Comparison of ENCODE assay signal across 7 cellular contexts in the genomic region with DNA sequence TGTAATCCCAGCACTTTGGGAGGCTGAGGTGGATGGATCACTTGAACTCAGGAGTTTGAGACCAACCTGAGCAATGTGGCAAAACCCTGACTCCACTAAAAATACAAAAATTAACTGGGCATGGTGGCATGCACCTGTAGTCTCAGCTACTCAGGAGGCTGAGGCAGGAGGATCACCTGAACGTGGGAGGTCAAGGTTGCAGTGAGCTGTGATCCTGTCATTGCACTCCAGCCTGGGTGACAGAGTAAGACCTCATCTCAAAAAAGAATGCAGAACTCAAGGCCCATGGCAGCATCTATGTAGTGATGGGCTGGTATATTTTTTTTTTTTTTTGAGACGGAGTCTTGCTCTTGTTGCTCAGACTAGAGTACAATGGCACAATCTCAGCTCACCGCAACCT.
DNase-seq lines count a peak whose midpoint lies in the region; ATAC-seq and TF ChIP-seq lines count a peak whose summit lies in the region.
"Not testable (repeated sequence)": the region's sequence is repeated elsewhere in the genome, so short reads cannot be mapped to it uniquely, and the experiment has no call there.

No MANE protein-coding gene starts in this region.

- H3K4me3 Mint-ChIP-seq in endodermal cell = not testable (repeated sequence)

- peak overlapping the region; percentile 47; the same call in 1 of the 2 replicates for H3K4ac ChIP-seq in IMR-90 (ENCODE audit: low read depth, low read length)

- not testable (repeated sequence) for H3K27me3 ChIP-seq in IMR-90 (ENCODE audit: control insufficient read depth, insufficient read depth, low read length); colonic mucosa; endodermal cell (ENCODE audit: control insufficient read depth, insufficient read depth, low read length, poor library complexity, severe bottlenecking); mucosa of rectum (ENCODE audit: control insufficient read depth in 2 of 2, insufficient read depth in 2 of 2, low read length in 2 of 2); rectal smooth muscle tissue (ENCODE audit: control insufficient read depth, insufficient read depth, low read length); transverse colon

- H3K9me3 ChIP-seq in IMR-90 (ENCODE audit: control insufficient read depth, insufficient read depth, low read length); colonic mucosa; endodermal cell (ENCODE audit: control insufficient read depth, low read length); mucosa of rectum (ENCODE audit: control insufficient read depth in 2 of 2, low read length in 2 of 2); transverse colon: not testable (repeated sequence)

- not testable (repeated sequence) for H3K23ac ChIP-seq in IMR-90 (ENCODE audit: low read depth, low read length)

- peak overlapping the region; percentile 91 for H2BK20ac ChIP-seq in IMR-90 (ENCODE audit: low read depth, low read length)

- H2BK5ac ChIP-seq in IMR-90 (ENCODE audit: low read depth, low read length, poor library complexity, severe bottlenecking) = not testable (repeated sequence)

- not testable (repeated sequence) for H3K4me2 ChIP-seq in IMR-90 (ENCODE audit: low read depth, low read length)

- H3K9ac ChIP-seq in IMR-90 (ENCODE audit: low read depth, low read length); colonic mucosa (ENCODE audit: low read depth in 2 of 2, low read length in 2 of 2); endodermal cell (ENCODE audit: extremely low read depth, low read length, poor library complexity, severe bottlenecking); mucosa of rectum (ENCODE audit: low read depth in 1 of 2, low read length in 2 of 2); rectal smooth muscle tissue (ENCODE audit: low read length): not testable (repeated sequence)

- H3K27me3 Mint-ChIP-seq in endodermal cell (ENCODE audit: insufficient read depth) = not testable (repeated sequence)

- peak overlapping the region; percentile 63; the same call in 1 of the 3 replicates for H2BK15ac ChIP-seq in IMR-90 (ENCODE audit: low read depth, low read length)

- peak overlapping the region; percentile 46; the same call in 1 of the 2 replicates for H2AK5ac ChIP-seq in IMR-90 (ENCODE audit: low read depth, low read length)

- H2AK9ac ChIP-seq in IMR-90 (replicated peaks; ENCODE audit: low read depth, low read length, poor library complexity) = not testable (repeated sequence)

- H4K20me1 ChIP-seq in IMR-90 (ENCODE audit: insufficient read depth, low read length) = not testable (repeated sequence)

- DNase-seq in IMR-90, colonic mucosa, transverse colon: not testable (repeated sequence)
- peak; percentile 15 for DNase-seq in endodermal cell
- peak; percentile 22 for DNase-seq in left lobe of liver (ENCODE audit: low spot score)

- H3K4me1 Mint-ChIP-seq in endodermal cell = not testable (repeated sequence)

- not testable (repeated sequence) for H3K27ac Mint-ChIP-seq in endodermal cell

- H3K56ac ChIP-seq in IMR-90 (ENCODE audit: extremely low read depth, insufficient read depth, low read length) = not testable (repeated sequence)

- intact Hi-C loops in IMR-90 (cut with micrococcal nuclease); transverse colon (cut with DNase I; ENCODE audit: low total_unique reads): not testable (repeated sequence)
- intact Hi-C loops in colonic mucosa (cut with DNase I) = loop anchor here (10.0 kb wide), 1 partner anchor 286 kb away; no protein-coding TSS in a partner anchor

- not testable (repeated sequence) for TF ChIP-seq POLR2A in IMR-90 (IDR thresholded peaks at IDR 0.05; ENCODE audit: low read depth, low read length); transverse colon (IDR thresholded peaks at IDR 0.05)

- in situ Hi-C loops in IMR-90 (cut with MboI; ENCODE audit: low sequenced_read_pairs) = loop anchor here (5.0 kb wide), 1 partner anchor 89 kb away; a partner anchor contains a TSS
- in situ Hi-C loops in transverse colon (cut with MboI; ENCODE audit: low pct_ligation_motif_present in 1 of 4, low pct_unique_long_range_greater_than_20kb in 1 of 4, low sequenced_read_pairs in 3 of 4) = loop anchor here (25.0 kb wide), 4 partner anchors 94 to 294 kb away; a partner anchor contains a TSS

- 100% methylated on average over 1 of the region's 3 CpGs; no CpG with 5 or more reads in 1 of the 2 experiments for WGBS in IMR-90 (ENCODE audit: extremely low coverage in 2 of 2, insufficient read length in 1 of 2), 2 experiments
- 93 to 100% methylated on average over 1 to 3 of the region's 3 CpGs for WGBS in endodermal cell (ENCODE audit: insufficient coverage in 1 of 2, insufficient read length in 1 of 2), 2 experiments
- WGBS in transverse colon (ENCODE audit: low coverage in 1 of 2), 2 donors = 99 to 100% methylated on average over 1 to 3 of the region's 3 CpGs

- peak overlapping the region; percentile 11; the same call in 1 of the 2 replicates for H3K18ac ChIP-seq in IMR-90 (ENCODE audit: low read depth, low read length)

- H3K14ac ChIP-seq in IMR-90 (replicated peaks; ENCODE audit: low read depth, low read length) = not testable (repeated sequence)

- not testable (repeated sequence) for H2AFZ ChIP-seq in IMR-90 (replicated peaks; ENCODE audit: low read length, poor library complexity)

- H4K91ac ChIP-seq in IMR-90 (ENCODE audit: insufficient read depth, low read depth, low read length) = 0 out of 2 replicates have a peak overlapping the region, but pooled peaks have one; percentile 8

- H3K4me1 ChIP-seq in IMR-90 (ENCODE audit: control insufficient read depth, insufficient read depth, low read length) (peaks cover 18% of the 10 kb centered on the region), mucosa of rectum (ENCODE audit: control insufficient read depth in 2 of 2, insufficient read depth in 2 of 2, low read length in 2 of 2) (peaks cover 5 to 26% of the 10 kb centered on the region in 2 donors), rectal smooth muscle tissue (ENCODE audit: control insufficient read depth, insufficient read depth, low read length) (peaks cover 24% of the 10 kb centered on the region), transverse colon (peaks cover 22 to 55% (median 40%) of the 10 kb centered on the region in 4 donors)
- not testable (repeated sequence) for H3K4me1 ChIP-seq in colonic mucosa; endodermal cell (ENCODE audit: control insufficient read depth, insufficient read depth, low read length)

- not testable (repeated sequence) for ATAC-seq in IMR-90 (ENCODE audit: low read depth); left lobe of liver

- H2BK120ac ChIP-seq in IMR-90 (ENCODE audit: low read depth, low read length) = peak overlapping the region; percentile 17

- not testable (repeated sequence) for H3K9me3 Mint-ChIP-seq in endodermal cell

- H3K79me1 ChIP-seq in IMR-90 (ENCODE audit: low read depth in 1 of 2, low read length in 2 of 2) = not testable (repeated sequence)

- H3K36me3 Mint-ChIP-seq in endodermal cell (ENCODE audit: low read depth) = not testable (repeated sequence)

- TF ChIP-seq RAD21 in IMR-90 (IDR thresholded peaks at IDR 0.05; ENCODE audit: low read length) = not testable (repeated sequence)

- TF ChIP-seq CTCF in IMR-90 (conservative IDR thresholded peaks at IDR 0.05; ENCODE audit: low read depth, low read length); colonic mucosa (IDR thresholded peaks at IDR 0.05); endodermal cell (conservative IDR thresholded peaks at IDR 0.05); transverse colon (IDR thresholded peaks at IDR 0.05): not testable (repeated sequence)

- not testable (repeated sequence) for BruUV-seq in IMR-90 (replicated peaks; lab: Mats Ljungman, UMichigan)

- TF ChIP-seq EP300 in transverse colon (IDR thresholded peaks at IDR 0.05; ENCODE audit: low read depth) = not testable (repeated sequence)

- dilution Hi-C loops in IMR-90 (cut with HindIII; ENCODE audit: low sequenced_read_pairs, unreplicated experiment) = not testable (repeated sequence)

- not testable (repeated sequence) for H3K36me3 ChIP-seq in IMR-90 (ENCODE audit: control insufficient read depth, insufficient read depth, low read length); colonic mucosa; endodermal cell (ENCODE audit: control insufficient read depth, insufficient read depth, low read length); mucosa of rectum (ENCODE audit: control insufficient read depth in 2 of 2, insufficient read depth in 2 of 2, low read length in 2 of 2); rectal smooth muscle tissue (ENCODE audit: control insufficient read depth, insufficient read depth, low read length); transverse colon

- not testable (repeated sequence) for H3K9me1 ChIP-seq in IMR-90 (ENCODE audit: insufficient read depth, low read length)

- not testable (repeated sequence) for H4K8ac ChIP-seq in IMR-90 (ENCODE audit: low read depth in 2 of 2, low read length in 2 of 2)

- CTCF ChIA-PET in IMR-90 (lab: Yijun Ruan, JAX) = interaction anchor here (0.9 to 1.5 kb wide), 2 partner anchors 91 to 95 kb away, joined by 3 to 5 read pairs; a partner anchor contains a TSS

- not testable (repeated sequence) for H3K27ac ChIP-seq in IMR-90 (ENCODE audit: insufficient read depth, low read length); endodermal cell (ENCODE audit: low read depth, low read length)
- H3K27ac ChIP-seq in colonic mucosa (peak overlapping the region; percentile 31), mucosa of rectum (ENCODE audit: low read depth in 2 of 2, low read length in 2 of 2) (peak overlapping the region; percentile 79 to 84), rectal smooth muscle tissue (ENCODE audit: low read depth, low read length) (peak overlapping the region; percentile 34), transverse colon (peak overlapping the region; percentile 72 to 83 (median 77))

- not testable (repeated sequence) for H4K5ac ChIP-seq in IMR-90 (ENCODE audit: low read depth, low read length)

- not testable (repeated sequence) for H3K4me3 ChIP-seq in IMR-90 (ENCODE audit: insufficient read depth, low read depth, low read length); colonic mucosa; endodermal cell (ENCODE audit: low read length); mucosa of rectum (ENCODE audit: low read length in 2 of 2); rectal smooth muscle tissue (ENCODE audit: low read length); transverse colon

- POLR2A ChIA-PET in IMR-90 (lab: Charles Lee; ENCODE audit: unreplicated experiment) = not testable (repeated sequence)
